8 cellular contexts compared by ENCODE assay signal in genomic region chr17:30104575-30105339, GRCh38. TPM values are rescaled to one million over a fixed set of nuclear protein-coding genes. Genes with fewer than 3 reads are reported as not detected.
DNase-seq lines count a peak whose midpoint lies in the region; ATAC-seq and TF ChIP-seq lines count a peak whose summit lies in the region.

No MANE protein-coding gene starts in this region.

- H3K27me3 ChIP-seq in effector memory CD4-positive, alpha-beta T cell (replicated peaks; ENCODE audit: control insufficient read depth, insufficient read depth, low read length, poor library complexity, severe bottlenecking) = no peaks in the 10 kb centered on the region
- no peaks in the 10 kb centered on the region for H3K27me3 ChIP-seq in lung (ENCODE audit: control insufficient read depth, insufficient read depth)

- H3K27ac Mint-ChIP-seq in activated CD4-positive, alpha-beta memory T cell treated with anti-CD3 and anti-CD28 coated beads, Interleukin-2, amount 10 ng/mL, durations not matched to agents 7 days and 5 days = no peak overlapping the region

- H3K27ac ChIP-seq in effector memory CD4-positive, alpha-beta T cell (ENCODE audit: insufficient read depth, low read length, poor library complexity, severe bottlenecking) = no peak overlapping the region
- H3K27ac ChIP-seq in lung (ENCODE audit: low read depth in 1 of 2, low read length in 1 of 2) = peak overlapping the region in 1 of 2 donors; percentile 24

- ATAC-seq in lung (ENCODE audit: insufficient read depth, low FRiP score) = peak; percentile 96
- no peak for ATAC-seq in GM21528 (IDR thresholded peaks at IDR 0.05; ENCODE audit: low FRiP score, unreplicated experiment)

- peak overlapping the region; percentile 63 for H3K4me3 Mint-ChIP-seq in activated CD4-positive, alpha-beta memory T cell treated with anti-CD3 and anti-CD28 coated beads, Interleukin-2, amount 10 ng/mL, durations not matched to agents 7 days and 5 days

- POLR2A ChIA-PET in activated CD4-positive, alpha-beta memory T cell treated with anti-CD3 and anti-CD28 coated beads, Interleukin-2, amount 10 ng/mL, durations not matched to agents 7 days and 5 days (lab: Charles Lee) = interaction anchor here (0.6 to 3.6 kb wide), 12 partner anchors 10 to 415 kb away, joined by 3 to 30 read pairs (median 4); partner anchors contain the start of genes BLMH, GOSR1 and NSRP1

- H3K36me3 ChIP-seq in ES-I3 (ENCODE audit: insufficient read depth, low read length) (no peaks in the 10 kb centered on the region), lung (ENCODE audit: control insufficient read depth in 2 of 2, insufficient read depth in 2 of 2, low read length in 2 of 2) (no peaks in the 10 kb centered on the region)
- H3K36me3 ChIP-seq in effector memory CD4-positive, alpha-beta T cell (ENCODE audit: control insufficient read depth, insufficient read depth, low read length) = no peaks in the 10 kb centered on the region

- H3K9me3 Mint-ChIP-seq in activated CD4-positive, alpha-beta memory T cell treated with anti-CD3 and anti-CD28 coated beads, Interleukin-2, amount 10 ng/mL, durations not matched to agents 7 days and 5 days = no peaks in the 10 kb centered on the region

- DNase-seq in HK-2 (ENCODE audit: unreplicated experiment) = peak; percentile 67
- peak; percentile 97 for DNase-seq in NCI-H82 treated with DMSO at 0.1 percent for 48 hours (lab: John Stamatoyannopoulos, UW; ENCODE audit: unreplicated experiment)
- DNase-seq in activated CD4-positive, alpha-beta memory T cell treated with anti-CD3 and anti-CD28 coated beads, Interleukin-2, amount 10 ng/mL, durations not matched to agents 7 days and 5 days = peak; percentile 75
- peak; percentile 34 to 53 (median 39) for DNase-seq in effector memory CD4-positive, alpha-beta T cell
- DNase-seq in lung (ENCODE audit: low spot score) = peak; percentile 82
- peak; percentile 46 to 58 (median 57) for DNase-seq in stimulated activated CD4-positive, alpha-beta T cell treated with anti-CD3 and anti-CD28 coated beads, TNF-alpha, amount 100 ng/mL, for 4 hours (ENCODE audit: low read depth in 3 of 3)

- H3K4me3 ChIP-seq in effector memory CD4-positive, alpha-beta T cell (ENCODE audit: insufficient read depth, low read depth, low read length, poor library complexity, severe bottlenecking) = peak overlapping the region; percentile 46
- no peak overlapping the region for H3K4me3 ChIP-seq in lung

- peak; percentile 92 for TF ChIP-seq CTCF in lung (IDR thresholded peaks at IDR 0.05; ENCODE audit: control extremely low read depth, extremely low read depth)

- CTCF ChIA-PET in activated CD4-positive, alpha-beta memory T cell treated with anti-CD3 and anti-CD28 coated beads, Interleukin-2, amount 10 ng/mL, durations not matched to agents 7 days and 5 days (lab: Charles Lee) = interaction anchor here (0.6 to 7.8 kb wide), 43 partner anchors 9 to 1391 kb away, joined by 3 to 169 read pairs (median 4); partner anchors contain the start of genes BLMH, GOSR1, NSRP1 and SLC6A4

- peaks cover 8% of the 10 kb centered on the region for H3K4me1 Mint-ChIP-seq in activated CD4-positive, alpha-beta memory T cell treated with anti-CD3 and anti-CD28 coated beads, Interleukin-2, amount 10 ng/mL, durations not matched to agents 7 days and 5 days

- peak overlapping the region; percentile 71 for H3K9ac ChIP-seq in ES-I3 (ENCODE audit: low read depth, low read length)

- H3K27me3 Mint-ChIP-seq in activated CD4-positive, alpha-beta memory T cell treated with anti-CD3 and anti-CD28 coated beads, Interleukin-2, amount 10 ng/mL, durations not matched to agents 7 days and 5 days = peaks cover 8% of the 10 kb centered on the region

- H3K4me1 ChIP-seq in ES-I3 (ENCODE audit: insufficient read depth, low read length) (no peaks in the 10 kb centered on the region), lung (ENCODE audit: control insufficient read depth in 2 of 2, insufficient read depth in 2 of 2, low read length in 2 of 2) (no peaks in the 10 kb centered on the region)
- H3K4me1 ChIP-seq in effector memory CD4-positive, alpha-beta T cell (ENCODE audit: control insufficient read depth, insufficient read depth, low read length, poor library complexity, severe bottlenecking) = peaks cover 12% of the 10 kb centered on the region

- H3K9me3 ChIP-seq in ES-I3 (ENCODE audit: control insufficient read depth, insufficient read depth, low read length) = no peaks in the 10 kb centered on the region
- no peaks in the 10 kb centered on the region for H3K9me3 ChIP-seq in effector memory CD4-positive, alpha-beta T cell (ENCODE audit: control insufficient read depth, low read length)
- H3K9me3 ChIP-seq in lung (ENCODE audit: control insufficient read depth in 2 of 2, insufficient read depth in 1 of 2, low read length in 1 of 2) = no peaks in the 10 kb centered on the region

- no peaks in the 10 kb centered on the region for H3K36me3 Mint-ChIP-seq in activated CD4-positive, alpha-beta memory T cell treated with anti-CD3 and anti-CD28 coated beads, Interleukin-2, amount 10 ng/mL, durations not matched to agents 7 days and 5 days (ENCODE audit: low read depth)

- 22 to 25% methylated on average over 29 of the region's 29 CpGs for WGBS in lung, 2 donors

RNA-seq across cellular contexts. Expression of gene NSRP1, which starts 11.9 kb away (rescaled TPM):
- 10 to 100 TPM; 21.6 to 22.7 TPM for total RNA-seq in activated CD4-positive, alpha-beta memory T cell treated with anti-CD3 and anti-CD28 coated beads, Interleukin-2, amount 10 ng/mL, durations not matched to agents 7 days and 5 days
- 10 to 100 TPM; 24.8 to 33.5 TPM for total RNA-seq in lung
- polyA plus RNA-seq in lung = 10 to 100 TPM; 22.3 to 22.8 TPM

Comparison
In these comparisons a context has a peak if more than half of its experiments do, and no peak if none do; other contexts are left out.
1. DNase-seq: peak in every context shown above with its lines; median percentile 97 in NCI-H82 treated with DMSO at 0.1 percent for 48 hours; 82 in lung; 75 in activated CD4-positive, alpha-beta memory T cell treated with anti-CD3 and anti-CD28 coated beads, Interleukin-2, amount 10 ng/mL, durations not matched to agents 7 days and 5 days; 67 in HK-2; 57 in stimulated activated CD4-positive, alpha-beta T cell treated with anti-CD3 and anti-CD28 coated beads, TNF-alpha, amount 100 ng/mL, for 4 hours; 39 in effector memory CD4-positive, alpha-beta T cell.